ENCODE assay signal across 18 cellular contexts in the genomic region with DNA sequence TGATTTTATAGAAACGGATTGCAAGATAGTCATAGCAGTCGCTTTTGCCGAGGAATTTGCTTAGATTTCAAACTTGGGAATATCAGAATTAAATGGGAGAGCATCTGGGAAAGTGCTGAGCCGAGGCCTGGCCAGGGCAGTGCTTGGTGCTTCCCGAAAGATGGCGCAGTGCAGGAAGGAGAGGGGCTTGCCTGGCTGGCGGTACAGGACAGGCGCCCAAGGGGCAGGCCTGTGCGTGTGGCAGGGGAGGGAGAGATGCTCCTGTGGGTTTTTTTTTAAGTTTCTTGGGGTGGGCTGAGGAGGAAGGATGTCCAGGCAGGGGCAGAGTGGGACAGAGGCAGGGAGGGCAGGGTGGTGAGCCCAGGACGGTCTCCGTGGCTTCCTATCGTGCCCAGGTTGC.
DNase-seq lines count a peak whose midpoint lies in the region; ATAC-seq and TF ChIP-seq lines count a peak whose summit lies in the region.
"Had no signal": no experiment of that assay in that cellular context is flagged by ENCODE, and none has a peak within 500 bp of the region (broad histone marks: within the 10 kb centered on the region; RNA-seq: fewer than 3 reads in every experiment).

No MANE protein-coding gene starts in this region.

- CTCF ChIA-PET in WTC11 (lab: Charles Lee), result no interaction called here

- intact Hi-C loops in heart right ventricle (cut with DNase I), result no loop called here

- 63 to 67% methylated on average over 12 of the region's 12 CpGs for WGBS in heart right ventricle, 2 donors

- H3K4me1 ChIP-seq in heart right ventricle, result peaks cover 0 to 19% (median 0%) of the 10 kb centered on the region in 9 donors
- H3K4me1 ChIP-seq: ascending aorta, BE2C, foreskin keratinocyte, pancreas had no signal

- H3K27me3 Mint-ChIP-seq in WTC11 (ENCODE audit: low read depth), result no peaks in the 10 kb centered on the region; the same call in 1 of the 2 replicates

- ATAC-seq in WTC11, result peak; percentile 67
- peak in 5 of 8 donors; percentile 6 to 41 (median 28) for ATAC-seq in heart right ventricle
- ATAC-seq in HG03520 (IDR thresholded peaks at IDR 0.05; ENCODE audit: unreplicated experiment), result no peak
- ATAC-seq: foreskin keratinocyte; stimulated activated naive CD8-positive, alpha-beta T cell treated with anti-CD3 and anti-CD28 coated beads, Interleukin-15, amount 100 ng/mL, for 72 hours had no signal

- no peaks in the 10 kb centered on the region for H3K36me3 Mint-ChIP-seq in WTC11

- H3K27ac ChIP-seq in 22Rv1 (no peak overlapping the region), heart right ventricle (peak overlapping the region in 5 of 10 donors; percentile 34 to 70 (median 51))
- H3K27ac ChIP-seq: ascending aorta, foreskin keratinocyte, pancreas had no signal

- H3K9me3 Mint-ChIP-seq in WTC11, result no peaks in the 10 kb centered on the region; the same call in 1 of the 2 replicates
- H3K9me3 Mint-ChIP-seq: activated CD4-positive, alpha-beta memory T cell treated with anti-CD3 and anti-CD28 coated beads, Interleukin-2, amount 10 ng/mL, durations not matched to agents 7 days and 5 days; stimulated activated naive CD8-positive, alpha-beta T cell treated with anti-CD3 and anti-CD28 coated beads, Interleukin-15, amount 100 ng/mL, for 72 hours had no signal

- TF ChIP-seq CTCF in 22Rv1 (IDR thresholded peaks at IDR 0.05) (peak; percentile 36), WTC11 (IDR thresholded peaks at IDR 0.05) (no peak), heart right ventricle (IDR thresholded peaks at IDR 0.05) (peak in 1 of 9 donors; percentile 8)

- no peak overlapping the region; the same call in 1 of the 2 replicates for H3K27ac Mint-ChIP-seq in WTC11
- H3K27ac Mint-ChIP-seq: activated CD4-positive, alpha-beta memory T cell treated with anti-CD3 and anti-CD28 coated beads, Interleukin-2, amount 10 ng/mL, durations not matched to agents 7 days and 5 days had no signal

- POLR2A ChIA-PET in WTC11 (lab: Charles Lee), result no interaction called here

- H3K36me3 ChIP-seq in heart right ventricle, result no peaks in the 10 kb centered on the region
- H3K36me3 ChIP-seq: ascending aorta, BE2C, pancreas had no signal

- no peaks in the 10 kb centered on the region for H3K9me3 ChIP-seq in heart right ventricle
- H3K9me3 ChIP-seq: ascending aorta, BE2C, pancreas had no signal

- H3K4me1 Mint-ChIP-seq in WTC11, result peaks cover 20% of the 10 kb centered on the region
- H3K4me1 Mint-ChIP-seq: activated CD4-positive, alpha-beta memory T cell treated with anti-CD3 and anti-CD28 coated beads, Interleukin-2, amount 10 ng/mL, durations not matched to agents 7 days and 5 days had no signal

- H3K4me3 Mint-ChIP-seq in WTC11, result no peak overlapping the region
- H3K4me3 Mint-ChIP-seq: activated CD4-positive, alpha-beta memory T cell treated with anti-CD3 and anti-CD28 coated beads, Interleukin-2, amount 10 ng/mL, durations not matched to agents 7 days and 5 days; stimulated activated naive CD8-positive, alpha-beta T cell treated with anti-CD3 and anti-CD28 coated beads, Interleukin-15, amount 100 ng/mL, for 72 hours had no signal

- peak; percentile 20 for DNase-seq in ELR (ENCODE audit: low read depth)
- no peak for DNase-seq in WTC11 (ENCODE audit: low spot score)
- DNase-seq in heart right ventricle, result no peak
- DNase-seq in Ammon's horn (ENCODE audit: low spot score), result no peak
- DNase-seq in D341Med (ENCODE audit: low spot score), result no peak
- DNase-seq in hepatic stellate cell (ENCODE audit: low spot score), result no peak
- DNase-seq: activated CD4-positive, alpha-beta memory T cell treated with anti-CD3 and anti-CD28 coated beads, Interleukin-2, amount 10 ng/mL, durations not matched to agents 7 days and 5 days; BE2C; effector CD4-positive, alpha-beta T cell; foreskin keratinocyte; NCI-H2171 treated with DMSO at 0.1 percent for 48 hours; NK-92 treated with Interleukin-12 subunit alpha and Interleukin-12 subunit beta, amount 100 ng/mL, for 24 hours; SHP77 treated with DMSO at 0.1 percent for 48 hours; stimulated activated naive CD8-positive, alpha-beta T cell treated with anti-CD3 and anti-CD28 coated beads, Interleukin-15, amount 100 ng/mL, for 72 hours had no signal

- no peak overlapping the region for H3K4me3 ChIP-seq in heart right ventricle
- H3K4me3 ChIP-seq: ascending aorta, pancreas had no signal

- H3K27me3 ChIP-seq in heart right ventricle, result peaks cover 0 to 41% (median 9%) of the 10 kb centered on the region in 7 donors
- H3K27me3 ChIP-seq: ascending aorta, BE2C, foreskin keratinocyte, pancreas had no signal

TF ChIP-seq in WTC11, 78 proteins besides CTCF, POLR2A, EP300 and RAD21:
- TF ChIP-seq SOX15 (CRISPR knock-in tag; IDR thresholded peaks at IDR 0.05) (no peak), E2F5 (CRISPR knock-in tag; IDR thresholded peaks at IDR 0.05) (no peak), RELA (CRISPR knock-in tag; IDR thresholded peaks at IDR 0.05; ENCODE audit: borderline replicate concordance) (no peak)
